Comparison of ENCODE assay signal across 8 cellular contexts in genomic region chr3:32114567-32115422, GRCh38. TPM values are rescaled to one million over a fixed set of nuclear protein-coding genes. Genes with fewer than 3 reads are reported as not detected.
DNase-seq lines count a peak whose midpoint lies in the region; ATAC-seq and TF ChIP-seq lines count a peak whose summit lies in the region.
"Not testable (repeated sequence)": the region's sequence is repeated elsewhere in the genome, so short reads cannot be mapped to it uniquely, and the experiment has no call there.

No MANE protein-coding gene starts in this region.

- not testable (repeated sequence) for H3K79me1 ChIP-seq in IMR-90 (ENCODE audit: low read depth in 1 of 2, low read length in 2 of 2)

- not testable (repeated sequence) for H3K4ac ChIP-seq in IMR-90 (ENCODE audit: low read depth, low read length)

- H3K9me1 ChIP-seq in IMR-90 (ENCODE audit: insufficient read depth, low read length), result not testable (repeated sequence)

- H3K4me3 Mint-ChIP-seq in CD4-positive, alpha-beta memory T cell, result peak overlapping the region; percentile 84 to 92 (median 87)
- peak overlapping the region; percentile 78 for H3K4me3 Mint-ChIP-seq in activated CD8-positive, alpha-beta memory T cell treated with anti-CD3 and anti-CD28 coated beads, Interleukin-2, amount 10 ng/mL, durations not matched to agents 7 days and 5 days
- peak overlapping the region; percentile 67 to 88 for H3K4me3 Mint-ChIP-seq in effector memory CD8-positive, alpha-beta T cell

- not testable (repeated sequence) for H2AK5ac ChIP-seq in IMR-90 (ENCODE audit: low read depth, low read length)

- peak overlapping the region; percentile 94 to 99 (median 95) for H3K27ac Mint-ChIP-seq in CD4-positive, alpha-beta memory T cell
- peak overlapping the region; percentile 95 for H3K27ac Mint-ChIP-seq in activated CD8-positive, alpha-beta memory T cell treated with anti-CD3 and anti-CD28 coated beads, Interleukin-2, amount 10 ng/mL, durations not matched to agents 7 days and 5 days
- H3K27ac Mint-ChIP-seq in effector memory CD8-positive, alpha-beta T cell, result peak overlapping the region; percentile 87 to 94

- not testable (repeated sequence) for H4K8ac ChIP-seq in IMR-90 (ENCODE audit: low read depth in 2 of 2, low read length in 2 of 2)

- H4K91ac ChIP-seq in IMR-90 (ENCODE audit: insufficient read depth, low read depth, low read length), result not testable (repeated sequence)

- CTCF ChIA-PET in CD4-positive, alpha-beta memory T cell (lab: Charles Lee; ENCODE audit: partially characterized antibody), result interaction anchor here (0.7 to 2.0 kb wide), 3 partner anchors 9 to 91 kb away, joined by 3 to 10 read pairs (median 3); partner anchors contain the start of gene GPD1L
- CTCF ChIA-PET in IMR-90 (lab: Yijun Ruan, JAX), result not testable (repeated sequence)
- CTCF ChIA-PET in activated CD8-positive, alpha-beta memory T cell treated with anti-CD3 and anti-CD28 coated beads, Interleukin-2, amount 10 ng/mL, durations not matched to agents 7 days and 5 days (lab: Charles Lee), result interaction anchor here (1.1 to 2.1 kb wide), 5 partner anchors 11 to 260 kb away, joined by 3 to 7 read pairs (median 3); no protein-coding TSS in a partner anchor

- not testable (repeated sequence) for H2BK5ac ChIP-seq in IMR-90 (ENCODE audit: low read depth, low read length, poor library complexity, severe bottlenecking)

- H3K27me3 Mint-ChIP-seq in CD4-positive, alpha-beta memory T cell; activated CD8-positive, alpha-beta memory T cell treated with anti-CD3 and anti-CD28 coated beads, Interleukin-2, amount 10 ng/mL, durations not matched to agents 7 days and 5 days; effector memory CD8-positive, alpha-beta T cell: not testable (repeated sequence)

- not testable (repeated sequence) for TF ChIP-seq POLR2A in IMR-90 (IDR thresholded peaks at IDR 0.05; ENCODE audit: low read depth, low read length)

- peak; percentile 82 to 88 (median 84) for DNase-seq in CD4-positive, alpha-beta memory T cell
- DNase-seq in IMR-90, result not testable (repeated sequence)
- DNase-seq in activated CD8-positive, alpha-beta memory T cell treated with anti-CD3 and anti-CD28 coated beads, Interleukin-2, amount 10 ng/mL, durations not matched to agents 7 days and 5 days, result peak; percentile 91
- peak; percentile 79 for DNase-seq in activated effector memory CD4-positive, alpha-beta T cell treated with anti-CD3 and anti-CD28 coated beads, Interleukin-2, amount 50 U/mL, for 16 hours
- DNase-seq in effector memory CD8-positive, alpha-beta T cell, result peak; percentile 50 to 63 (median 56)
- DNase-seq in stimulated activated CD4-positive, alpha-beta T cell treated with anti-CD3 and anti-CD28 coated beads, Interleukin-1b, Interleukin-23, amount 100 ng/mL, for 24 hours (ENCODE audit: low read depth in 4 of 4, low spot score in 1 of 4), result peak in 3 of 4 experiments; percentile 10 to 43 (median 14)
- peak; percentile 13 to 30 for DNase-seq in stimulated activated CD8-positive, alpha-beta memory T cell treated with anti-CD3 and anti-CD28 coated beads, Interleukin-4, amount 100 ng/mL, for 4 hours (ENCODE audit: low read depth in 2 of 2, low spot score in 1 of 2)

- H3K9me3 ChIP-seq in CD4-positive, alpha-beta memory T cell (ENCODE audit: control insufficient read depth in 1 of 2, low read length in 2 of 2); IMR-90 (ENCODE audit: control insufficient read depth, insufficient read depth, low read length): not testable (repeated sequence)

- not testable (repeated sequence) for ATAC-seq in IMR-90 (ENCODE audit: low read depth)
- peak; percentile 48 to 55 for ATAC-seq in activated CD4-positive, CD25-positive, alpha-beta regulatory T cell treated with anti-CD3 and anti-CD28 coated beads, Interleukin-2, amount 50 U/mL, for 24 hours
- ATAC-seq in activated CD8-positive, alpha-beta memory T cell treated with anti-CD3 and anti-CD28 coated beads, Interleukin-2, amount 10 ng/mL, durations not matched to agents 7 days and 5 days, result peak; percentile 76
- peak; percentile 72 for ATAC-seq in effector memory CD8-positive, alpha-beta T cell (replicated peaks)

- dilution Hi-C loops in IMR-90 (cut with HindIII; ENCODE audit: low sequenced_read_pairs, unreplicated experiment), result not testable (repeated sequence)

- not testable (repeated sequence) for H2BK120ac ChIP-seq in IMR-90 (ENCODE audit: low read depth, low read length)

- H3K4me2 ChIP-seq in IMR-90 (ENCODE audit: low read depth, low read length), result not testable (repeated sequence)

- H4K20me1 ChIP-seq in IMR-90 (ENCODE audit: insufficient read depth, low read length), result not testable (repeated sequence)

- POLR2A ChIA-PET in CD4-positive, alpha-beta memory T cell (lab: Charles Lee; ENCODE audit: partially characterized antibody), result interaction anchor here (0.6 to 2.7 kb wide), 10 partner anchors 9 to 1846 kb away, joined by 3 to 34 read pairs (median 4); partner anchors contain the start of genes CNOT10, GPD1L and STT3B
- POLR2A ChIA-PET in IMR-90 (lab: Charles Lee; ENCODE audit: unreplicated experiment), result not testable (repeated sequence)

- not testable (repeated sequence) for H3K9me3 Mint-ChIP-seq in CD4-positive, alpha-beta memory T cell; activated CD8-positive, alpha-beta memory T cell treated with anti-CD3 and anti-CD28 coated beads, Interleukin-2, amount 10 ng/mL, durations not matched to agents 7 days and 5 days (ENCODE audit: low read depth); effector memory CD8-positive, alpha-beta T cell

- not testable (repeated sequence) for H2AFZ ChIP-seq in IMR-90 (replicated peaks; ENCODE audit: low read length, poor library complexity)

- H3K27ac ChIP-seq in CD4-positive, alpha-beta memory T cell (ENCODE audit: low read depth, low read length), result peak overlapping the region; percentile 57
- not testable (repeated sequence) for H3K27ac ChIP-seq in IMR-90 (ENCODE audit: insufficient read depth, low read length)

- H3K18ac ChIP-seq in IMR-90 (ENCODE audit: low read depth, low read length), result not testable (repeated sequence)

- in situ Hi-C loops in IMR-90 (cut with MboI; ENCODE audit: low sequenced_read_pairs), result not testable (repeated sequence)

- WGBS in IMR-90 (ENCODE audit: extremely low coverage in 2 of 2, insufficient read length in 1 of 2), 2 experiments, result 80% methylated on average over 2 of the region's 19 CpGs; no CpG with 5 or more reads in 1 of the 2 experiments

- H3K4me3 ChIP-seq in CD4-positive, alpha-beta memory T cell (ENCODE audit: low read length in 2 of 2), result peak overlapping the region; percentile 17 to 32
- not testable (repeated sequence) for H3K4me3 ChIP-seq in IMR-90 (ENCODE audit: insufficient read depth, low read depth, low read length)

- not testable (repeated sequence) for H3K36me3 ChIP-seq in CD4-positive, alpha-beta memory T cell (ENCODE audit: insufficient read depth, low read length); IMR-90 (ENCODE audit: control insufficient read depth, insufficient read depth, low read length)

- H3K23ac ChIP-seq in IMR-90 (ENCODE audit: low read depth, low read length), result not testable (repeated sequence)

- H3K36me3 Mint-ChIP-seq in CD4-positive, alpha-beta memory T cell, result not testable (repeated sequence)
- H3K36me3 Mint-ChIP-seq in activated CD8-positive, alpha-beta memory T cell treated with anti-CD3 and anti-CD28 coated beads, Interleukin-2, amount 10 ng/mL, durations not matched to agents 7 days and 5 days, result peaks cover 32% of the 10 kb centered on the region
- H3K36me3 Mint-ChIP-seq in effector memory CD8-positive, alpha-beta T cell (ENCODE audit: insufficient read depth), result peaks cover 19% of the 10 kb centered on the region

- H3K56ac ChIP-seq in IMR-90 (ENCODE audit: extremely low read depth, insufficient read depth, low read length), result not testable (repeated sequence)

- not testable (repeated sequence) for TF ChIP-seq CTCF in IMR-90 (conservative IDR thresholded peaks at IDR 0.05; ENCODE audit: low read depth, low read length)

- not testable (repeated sequence) for H3K9ac ChIP-seq in IMR-90 (ENCODE audit: low read depth, low read length)

- H2BK20ac ChIP-seq in IMR-90 (ENCODE audit: low read depth, low read length), result not testable (repeated sequence)

- H3K4me1 ChIP-seq in CD4-positive, alpha-beta memory T cell (ENCODE audit: insufficient read depth, low read length), result peaks cover 73% of the 10 kb centered on the region
- not testable (repeated sequence) for H3K4me1 ChIP-seq in IMR-90 (ENCODE audit: control insufficient read depth, insufficient read depth, low read length)

- H3K27me3 ChIP-seq in CD4-positive, alpha-beta memory T cell (ENCODE audit: insufficient read depth, low read length); IMR-90 (ENCODE audit: control insufficient read depth, insufficient read depth, low read length): not testable (repeated sequence)

- H3K14ac ChIP-seq in IMR-90 (replicated peaks; ENCODE audit: low read depth, low read length), result not testable (repeated sequence)

- TF ChIP-seq RAD21 in IMR-90 (IDR thresholded peaks at IDR 0.05; ENCODE audit: low read length), result not testable (repeated sequence)

- H2AK9ac ChIP-seq in IMR-90 (replicated peaks; ENCODE audit: low read depth, low read length, poor library complexity), result not testable (repeated sequence)

- H2BK15ac ChIP-seq in IMR-90 (ENCODE audit: low read depth, low read length), result not testable (repeated sequence)

- peaks cover 54 to 90% (median 71%) of the 10 kb centered on the region in 4 donors for H3K4me1 Mint-ChIP-seq in CD4-positive, alpha-beta memory T cell
- peaks cover 51% of the 10 kb centered on the region for H3K4me1 Mint-ChIP-seq in activated CD8-positive, alpha-beta memory T cell treated with anti-CD3 and anti-CD28 coated beads, Interleukin-2, amount 10 ng/mL, durations not matched to agents 7 days and 5 days
- H3K4me1 Mint-ChIP-seq in effector memory CD8-positive, alpha-beta T cell (ENCODE audit: low read depth in 2 of 2), result peaks cover 34 to 52% of the 10 kb centered on the region in 2 donors

- intact Hi-C loops in CD4-positive, alpha-beta memory T cell (cut with micrococcal nuclease), result loop anchor here (1.0 to 2.0 kb wide), 3 partner anchors 8 to 582 kb away; partner anchors contain the start of genes GPD1L and STT3B
- intact Hi-C loops in IMR-90 (cut with micrococcal nuclease), result not testable (repeated sequence)

- BruUV-seq in IMR-90 (replicated peaks; lab: Mats Ljungman, UMichigan), result not testable (repeated sequence)

- H4K5ac ChIP-seq in IMR-90 (ENCODE audit: low read depth, low read length), result not testable (repeated sequence)

TF ChIP-seq in IMR-90, 13 proteins besides CTCF, POLR2A, EP300 and RAD21:
- TF ChIP-seq MAFK (IDR thresholded peaks at IDR 0.05; ENCODE audit: low read depth, low read length), result peak; percentile 48; the same call in 1 of the 2 replicates

RNA-seq across cellular contexts. Expression of gene GPD1L, which starts 8.4 kb away (rescaled TPM):
- total RNA-seq in CD4-positive, alpha-beta memory T cell, result 10 to 100 TPM; 22.7 to 32.5 TPM
- 10 to 100 TPM; 20.6 to 24.3 TPM for polyA plus RNA-seq in CD4-positive, alpha-beta memory T cell
- 7.9 and 9.4 TPM in 2 replicates for total RNA-seq in IMR-90 (2012; rRNA removed)
- polyA plus RNA-seq in IMR-90 (2012; rRNA removed), result 3.1 and 3.9 TPM in 2 replicates
- polyA plus RNA-seq in IMR-90 (2012; cell fraction: cytosol; rRNA removed), result 1.5 and 2.0 TPM in 2 replicates
- 1.7 and 2.4 TPM in 2 replicates for polyA plus RNA-seq in IMR-90 (2012; cell fraction: nucleus; rRNA removed; ENCODE audit: low replicate concordance)
- total RNA-seq in activated CD8-positive, alpha-beta memory T cell treated with anti-CD3 and anti-CD28 coated beads, Interleukin-2, amount 10 ng/mL, durations not matched to agents 7 days and 5 days, result 10 to 100 TPM; 20.7 to 26.8 TPM
